19 cellular contexts compared by ENCODE assay signal in genomic region chr11:69433741-69434140, GRCh38. TPM values are rescaled to one million over a fixed set of nuclear protein-coding genes. Genes with fewer than 3 reads are reported as not detected.
DNase-seq lines count a peak whose midpoint lies in the region; ATAC-seq, FAIRE-seq and TF ChIP-seq lines count a peak whose summit lies in the region.
"Had no signal": no experiment of that assay in that cellular context is flagged by ENCODE, and none has a peak within 500 bp of the region (broad histone marks: within the 10 kb centered on the region; RNA-seq: fewer than 3 reads in every experiment).

No MANE protein-coding gene starts in this region.

- TF ChIP-seq POLR2A in H1 (IDR thresholded peaks at IDR 0.05; ENCODE audit: control extremely low read depth in 1 of 2, low read depth in 2 of 2, low read length in 2 of 2): no peak

- peaks cover 0 to 20% (median 0%) of the 10 kb centered on the region in 9 donors for H3K4me1 ChIP-seq in heart right ventricle
- H3K4me1 ChIP-seq in H1 (replicated peaks in 1 of 4; ENCODE audit: control insufficient read depth in 3 of 4, insufficient read depth in 4 of 4, low read length in 3 of 4): peaks cover 2 to 44% (median 30%) of the 10 kb centered on the region in 4 experiments
- peaks cover 18 to 51% of the 10 kb centered on the region in 2 donors for H3K4me1 ChIP-seq in neuronal stem cell (ENCODE audit: control insufficient read depth in 2 of 2, insufficient read depth in 1 of 2, low read depth in 1 of 2, low read length in 2 of 2)

- peak overlapping the region; percentile 61; the same call in 1 of the 2 replicates for H2BK20ac ChIP-seq in H1 (ENCODE audit: low read length)

- H3K27me3 ChIP-seq in heart right ventricle (no peaks in the 10 kb centered on the region), H1 (replicated peaks in 1 of 4; ENCODE audit: control insufficient read depth in 3 of 4, extremely low read depth in 1 of 4, insufficient read depth in 3 of 4, low read length in 3 of 4) (peaks cover 0 to 3% (median 1%) of the 10 kb centered on the region in 4 experiments; a peak in 3 of 7 replicates), neuronal stem cell (ENCODE audit: control insufficient read depth in 3 of 3, insufficient read depth in 3 of 3, low read depth in 1 of 3, low read length in 3 of 3) (no peaks in the 10 kb centered on the region)

- no peak for TF ChIP-seq RAD21 in H1 (IDR thresholded peaks at IDR 0.05 in 1 of 2, conservative IDR thresholded peaks at IDR 0.05 in 1 of 2; ENCODE audit: low read depth in 2 of 2, low read length in 2 of 2)

- no peaks in the 10 kb centered on the region for H3K23me2 ChIP-seq in H1 (ENCODE audit: low read depth, low read length)

- DNase-seq in left ventricle myocardium superior (peak; percentile 12), heart right ventricle (no peak), H1 (ENCODE audit: low read depth in 1 of 2, low spot score in 2 of 2) (no peak), neuronal stem cell (ENCODE audit: low spot score) (no peak), DMS79 treated with DMSO at 0.1 percent for 48 hours (lab: John Stamatoyannopoulos, UW) (no peak), NCI-H2171 treated with DMSO at 0.1 percent for 48 hours (lab: John Stamatoyannopoulos, UW) (no peak), cortex of kidney (lab: John Stamatoyannopoulos, UW) (no peak)
- DNase-seq: 8988T; ACHN; CD4-positive, alpha-beta memory T cell; DMS153; DND-41; GDM1 had no signal

- H3K4me2 ChIP-seq in H1 (ENCODE audit: insufficient read depth in 1 of 2, low read depth in 2 of 2, low read length in 2 of 2) (no peak overlapping the region), neuronal stem cell (ENCODE audit: insufficient read depth, low read length, poor library complexity, severe bottlenecking) (no peak overlapping the region)
- H3K4me2 ChIP-seq: GM23338 had no signal

- peak overlapping the region; percentile 61; the same call in 1 of the 2 replicates for H2BK15ac ChIP-seq in H1 (ENCODE audit: low read length)
- H2BK15ac ChIP-seq in neuronal stem cell (ENCODE audit: low read length): peak overlapping the region; percentile 63

- CTCF ChIA-PET in H1 (lab: Charles Lee; ENCODE audit: partially characterized antibody): interaction anchor here (1.1 to 1.3 kb wide), 2 partner anchors 141 to 210 kb away, joined by 3 read pairs; no protein-coding TSS in a partner anchor

- H3K56ac ChIP-seq in H1 (replicated peaks; ENCODE audit: insufficient read length, low read depth, low read length): no peak overlapping the region

- H4K20me1 ChIP-seq in H1 (replicated peaks in 1 of 2; ENCODE audit: control insufficient read depth in 1 of 2, insufficient read depth in 2 of 2, low read length in 2 of 2): no peaks in the 10 kb centered on the region

- no peak overlapping the region for H3K9ac ChIP-seq in H1 (replicated peaks in 1 of 4; ENCODE audit: extremely low read depth in 1 of 4, low read depth in 3 of 4, low read length in 3 of 4)
- H3K9ac ChIP-seq in neuronal stem cell (ENCODE audit: low read depth, low read length, poor library complexity): no peak overlapping the region

- H3K14ac ChIP-seq in H1 (ENCODE audit: insufficient read length): no peak overlapping the region
- no peak overlapping the region for H3K14ac ChIP-seq in neuronal stem cell (ENCODE audit: low read length)

- no peak overlapping the region for H2AFZ ChIP-seq in H1 (ENCODE audit: low read length)
- no peak overlapping the region for H2AFZ ChIP-seq in neuronal stem cell (ENCODE audit: low read length)
- H2AFZ ChIP-seq: GM23338 had no signal

- H3K9me3 ChIP-seq in heart right ventricle: no peaks in the 10 kb centered on the region
- no peaks in the 10 kb centered on the region for H3K9me3 ChIP-seq in H1 (ENCODE audit: insufficient read depth in 2 of 2, low read depth in 1 of 2, low read length in 1 of 2)
- peaks cover 0 to 2% of the 10 kb centered on the region in 2 donors for H3K9me3 ChIP-seq in neuronal stem cell (replicated peaks in 1 of 2; ENCODE audit: control insufficient read depth in 2 of 2, insufficient read depth in 1 of 2, low read depth in 1 of 2, low read length in 2 of 2)
- H3K9me3 ChIP-seq: HAP-1 had no signal

- H4K91ac ChIP-seq in H1 (replicated peaks; ENCODE audit: insufficient read length, low read length) (peak overlapping the region; percentile 85), neuronal stem cell (ENCODE audit: low read depth, low read length, poor library complexity) (no peak overlapping the region)

- H3K4ac ChIP-seq in H1 (replicated peaks; ENCODE audit: insufficient read length, low read depth, low read length) (no peak overlapping the region), neuronal stem cell (ENCODE audit: low read length) (no peak overlapping the region)

- TF ChIP-seq EP300 in H1 (IDR thresholded peaks at IDR 0.05; ENCODE audit: borderline replicate concordance in 1 of 2, low read depth in 2 of 2, low read length in 2 of 2): no peak

- H3K27ac ChIP-seq in heart right ventricle: no peak overlapping the region
- H3K27ac ChIP-seq in H1 (ENCODE audit: low read depth, low read length): no peak overlapping the region
- H3K27ac ChIP-seq in neuronal stem cell (replicated peaks; ENCODE audit: low read length): no peak overlapping the region
- H3K27ac ChIP-seq: C4-2B had no signal

- WGBS in heart right ventricle, 2 donors: 94% methylated on average over 7 of the region's 7 CpGs
- 82% methylated on average over 6 of the region's 7 CpGs; no CpG with 5 or more reads in 1 of the 2 experiments for WGBS in H1 (ENCODE audit: extremely low coverage in 1 of 2, insufficient coverage in 1 of 2, insufficient read length in 1 of 2, insufficient replicate concordance in 2 of 2, low coverage in 1 of 2, low lambda C conversion rate in 2 of 2, missing lambda C conversion rate in 1 of 2), 2 experiments
- WGBS in neuronal stem cell (ENCODE audit: extremely low coverage in 2 of 2, insufficient read length in 2 of 2, insufficient replicate concordance in 1 of 2), 2 donors: no CpG with 5 or more reads among the region's 7 CpGs

- no peak overlapping the region for H3K23ac ChIP-seq in H1 (ENCODE audit: insufficient read length)
- H3K23ac ChIP-seq in neuronal stem cell (ENCODE audit: low read depth, low read length, poor library complexity): no peak overlapping the region

- TF ChIP-seq CTCF in heart right ventricle (IDR thresholded peaks at IDR 0.05) (no peak), H1 (IDR thresholded peaks at IDR 0.05; ENCODE audit: control extremely low read depth in 1 of 3, insufficient read depth in 1 of 3, low read depth in 1 of 3, low read length in 3 of 3) (no peak)

- POLR2A ChIA-PET in H1 (lab: Charles Lee; ENCODE audit: partially characterized antibody): interaction anchor here (1.8 kb wide), 1 partner anchor 206 kb away, joined by 5 read pairs; no protein-coding TSS in a partner anchor

- H2BK120ac ChIP-seq in H1 (replicated peaks; ENCODE audit: low read depth, low read length): no peak overlapping the region
- no peak overlapping the region for H2BK120ac ChIP-seq in neuronal stem cell (ENCODE audit: low read depth, low read length)

- H3K79me1 ChIP-seq in H1 (ENCODE audit: low read depth, low read length) (no peaks in the 10 kb centered on the region), neuronal stem cell (ENCODE audit: low read depth, low read length) (no peaks in the 10 kb centered on the region)

- H4K8ac ChIP-seq in H1 (ENCODE audit: extremely low read depth, insufficient read depth, low read length): no peak overlapping the region
- H4K8ac ChIP-seq in neuronal stem cell (ENCODE audit: low read depth, low read length): no peak overlapping the region

- H3K4me3 ChIP-seq in heart right ventricle (no peak overlapping the region), H1 (ENCODE audit: extremely low read depth in 1 of 4, insufficient read depth in 2 of 4, low read depth in 3 of 4, low read length in 4 of 4) (no peak overlapping the region), neuronal stem cell (ENCODE audit: low read length in 2 of 2) (no peak overlapping the region)
- H3K4me3 ChIP-seq: GM23338, HAP-1 had no signal

- no peak for FAIRE-seq in H1 (lab: Jason Lieb, UNC)
- FAIRE-seq: D721Med, HepG2 had no signal

- ATAC-seq in left ventricle myocardium superior (no peak), heart right ventricle (no peak), HG03095 (IDR thresholded peaks at IDR 0.05; ENCODE audit: unreplicated experiment) (no peak)
- ATAC-seq: HepG2 had no signal

- H3K18ac ChIP-seq in H1 (ENCODE audit: extremely low read depth, low read length) (0 out of 2 replicates have a peak overlapping the region, but pooled peaks have one; percentile 83), neuronal stem cell (ENCODE audit: low read length) (peak overlapping the region; percentile 61)

- H2BK12ac ChIP-seq in H1 (ENCODE audit: low read depth, low read length) (peak overlapping the region; percentile 94; the same call in 1 of the 2 replicates), neuronal stem cell (ENCODE audit: low read length) (no peak overlapping the region)

- H2AK5ac ChIP-seq in H1 (ENCODE audit: low read depth, low read length) (peak overlapping the region; percentile 40; the same call in 1 of the 2 replicates), neuronal stem cell (ENCODE audit: low read depth, low read length) (peak overlapping the region; percentile 83)

- no peaks in the 10 kb centered on the region for H3K79me2 ChIP-seq in H1 (ENCODE audit: control insufficient read depth in 1 of 2, insufficient read depth in 2 of 2, low read length in 2 of 2)

- H3K36me3 ChIP-seq in heart right ventricle (no peaks in the 10 kb centered on the region), H1 (ENCODE audit: control insufficient read depth in 2 of 4, insufficient read depth in 4 of 4, low read length in 3 of 4) (no peaks in the 10 kb centered on the region), neuronal stem cell (replicated peaks in 1 of 2; ENCODE audit: control insufficient read depth in 2 of 2, insufficient read depth in 2 of 2, low read length in 2 of 2) (no peaks in the 10 kb centered on the region)
- H3K36me3 ChIP-seq: HAP-1 had no signal

- intact Hi-C loops in left ventricle myocardium superior (cut with micrococcal nuclease) (no loop called here), heart right ventricle (cut with DNase I) (no loop called here)

- H2BK5ac ChIP-seq in H1 (ENCODE audit: low read depth, low read length) (peak overlapping the region; percentile 80; the same call in 1 of the 2 replicates), neuronal stem cell (ENCODE audit: low read length) (no peak overlapping the region)

- H4K5ac ChIP-seq in H1 (ENCODE audit: insufficient read length, low read depth, low read length): no peak overlapping the region

RNA-seq across cellular contexts. Expression of gene LINC01488, which starts 47.7 kb away (rescaled TPM):
- total RNA-seq in left ventricle myocardium superior (not detected), heart right ventricle (under 1 TPM in 6 of 10 donors, not detected in 4; 0.12 to 0.23 (median 0.15) TPM)
- polyA plus RNA-seq in heart right ventricle (under 1 TPM; 0.03 to 0.59 TPM), H1 (2011; rRNA removed) (0.03 TPM in 1 of 2 replicates, not detected in the other)
- not detected in 2 replicates for total RNA-seq in H1 (2021; fragmentation: NEBNext Ultra II Directional; extraction: Animal tissue kit (Norgen Biotek cat#: 25700))
- polyA plus RNA-seq in H1 (2011; cell fraction: cytosol; rRNA removed): not detected
- polyA plus RNA-seq in H1 (2011; cell fraction: nucleus; rRNA removed): not detected
- not detected in 4 replicates for polyA plus RNA-seq in H1 (2012, experiment 1 of 2)
- polyA plus RNA-seq in H1 (2012, experiment 2 of 2): not detected
- polyA plus RNA-seq in H1 (2013, experiment 1 of 2): not detected
- polyA plus RNA-seq in H1 (2013, experiment 2 of 2): not detected
- not detected in 2 replicates for polyA minus RNA-seq in H1 (2011; rRNA and poly(A)+ RNA removed)
- polyA minus RNA-seq in H1 (2011; cell fraction: cytosol; rRNA and poly(A)+ RNA removed): not detected
- polyA minus RNA-seq in H1 (2011; cell fraction: nucleus; rRNA and poly(A)+ RNA removed): not detected
- 0.06 TPM for polyA plus RNA-seq in neuronal stem cell (2013, experiment 1 of 2)
- polyA plus RNA-seq in neuronal stem cell (2013, experiment 2 of 2): 0.01 TPM
- total RNA-seq: CD4-positive, alpha-beta memory T cell; GM23338 had no signal
- polyA plus RNA-seq: CD4-positive, alpha-beta memory T cell; GM23338 had no signal
